Comparison of ENCODE assay signal across 1 cellular context in genomic region chr3:27714692-27715453, GRCh38.
TF ChIP-seq lines count a peak whose summit lies in the region.

No MANE protein-coding gene starts in this region.

TF ChIP-seq in GM23338, 12 proteins besides CTCF, POLR2A, EP300 and RAD21 (continued from another document):
- TF ChIP-seq REST (IDR thresholded peaks at IDR 0.05; ENCODE audit: unreplicated experiment) (no peak), POLR2AphosphoS5 (IDR thresholded peaks at IDR 0.05; ENCODE audit: low read depth) (no peak), CREB1 (CRISPR knock-in tag; IDR thresholded peaks at IDR 0.05; ENCODE audit: low read depth) (no peak), ZNF462 (CRISPR knock-in tag; IDR thresholded peaks at IDR 0.05) (no peak), EZH2phosphoT487 (IDR thresholded peaks at IDR 0.05; ENCODE audit: unreplicated experiment) (peak; percentile 66), ETS1 (IDR thresholded peaks at IDR 0.05) (no peak), ZNF114 (CRISPR knock-in tag; IDR thresholded peaks at IDR 0.05) (no peak), STAT1 (IDR thresholded peaks at IDR 0.05; ENCODE audit: unreplicated experiment) (no peak)
